ENCODE assay signal across 8 cellular contexts in the genomic region with DNA sequence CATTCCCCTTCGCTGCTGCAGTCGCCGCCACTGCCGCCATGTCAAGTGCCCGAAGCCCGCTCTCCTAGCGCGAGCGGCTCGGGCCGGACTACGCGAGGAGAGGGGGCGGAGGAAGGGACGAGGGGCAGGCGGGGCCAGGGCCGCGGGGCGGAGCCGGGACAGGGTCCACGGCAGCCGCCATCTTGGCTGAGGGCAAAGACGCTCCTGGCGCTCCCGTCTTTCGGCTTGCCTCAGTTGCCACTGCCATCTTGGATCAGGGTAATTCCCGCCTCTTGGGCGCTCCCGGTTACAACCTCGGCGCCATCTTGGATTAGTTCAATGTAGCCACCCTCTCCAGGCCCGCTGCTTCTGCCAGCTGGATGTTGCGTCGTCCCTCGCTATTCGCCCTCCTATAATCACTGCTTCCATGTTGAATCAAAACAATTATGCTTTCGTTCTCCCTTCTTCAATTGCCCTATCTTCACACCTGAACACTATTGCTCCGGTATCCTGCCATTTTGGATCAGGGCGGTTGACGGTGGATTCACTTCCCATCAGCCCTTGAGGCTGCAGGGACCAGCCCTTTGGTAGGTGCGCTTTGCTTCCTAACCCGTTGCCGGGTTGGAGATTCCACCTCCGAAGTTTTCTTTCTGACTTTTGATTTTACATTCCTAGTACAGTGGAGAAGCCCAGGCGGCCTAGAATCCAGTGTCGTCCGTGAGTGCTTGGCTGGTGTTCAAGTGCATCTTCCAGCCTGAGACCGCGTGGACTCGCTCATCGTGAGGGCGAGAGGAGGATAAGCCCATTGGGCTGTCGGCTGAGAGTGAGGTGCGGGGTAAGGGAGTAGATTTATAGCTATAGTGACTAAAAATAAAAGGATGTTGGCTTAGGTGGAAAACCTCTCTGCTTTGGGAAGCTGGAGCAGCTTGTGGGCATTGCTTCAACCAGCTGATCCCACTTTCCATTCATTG. TPM values are rescaled to one million over a fixed set of nuclear protein-coding genes. Genes with fewer than 3 reads are reported as not detected.
A peak's percentile ranks its signal among the peaks of the same experiment; 100 is the strongest.
DNase-seq lines count a peak whose midpoint lies in the region; ATAC-seq, FAIRE-seq and TF ChIP-seq lines count a peak whose summit lies in the region.

A gene with protein sequence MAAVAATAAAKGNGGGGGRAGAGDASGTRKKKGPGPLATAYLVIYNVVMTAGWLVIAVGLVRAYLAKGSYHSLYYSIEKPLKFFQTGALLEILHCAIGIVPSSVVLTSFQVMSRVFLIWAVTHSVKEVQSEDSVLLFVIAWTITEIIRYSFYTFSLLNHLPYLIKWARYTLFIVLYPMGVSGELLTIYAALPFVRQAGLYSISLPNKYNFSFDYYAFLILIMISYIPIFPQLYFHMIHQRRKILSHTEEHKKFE (minus strand): TSS at position 66 of the 950 bp plus-strand sequence. CDS start 26 bp downstream, at position 40.

- intact Hi-C loops in body of pancreas (cut with DNase I): no loop called here
- intact Hi-C loops in sigmoid colon (cut with DNase I): loop anchor here (2.0 kb wide), 1 partner anchor 138 kb away; no protein-coding TSS in a partner anchor

- ATAC-seq in GM18520 (IDR thresholded peaks at IDR 0.05; ENCODE audit: unreplicated experiment): peak; percentile 88
- ATAC-seq in HG03064 (IDR thresholded peaks at IDR 0.05; ENCODE audit: low read depth, unreplicated experiment): peak; percentile 89
- ATAC-seq in body of pancreas: peak; percentile 94

- FAIRE-seq in TTC549 (lab: Jason Lieb, UNC): peak; percentile 57

- 0% methylated on average over 28 to 45 of the region's 54 CpGs for WGBS in body of pancreas, 2 donors
- 0% methylated on average over 54 of the region's 54 CpGs for WGBS in sigmoid colon, 2 donors

- H3K36me3 ChIP-seq in body of pancreas (replicated peaks in 1 of 2; ENCODE audit: insufficient read depth in 1 of 2, low read depth in 2 of 2) (no peaks in the 10 kb centered on the region), sigmoid colon (peaks cover 0 to 13% (median 0%) of the 10 kb centered on the region in 4 donors)

- no peak for TF ChIP-seq EP300 in sigmoid colon (IDR thresholded peaks at IDR 0.05)

- TF ChIP-seq CTCF in 22Rv1 (IDR thresholded peaks at IDR 0.05): no peak
- peak in 1 of 7 experiments; percentile 8 for TF ChIP-seq CTCF in body of pancreas (IDR thresholded peaks at IDR 0.05)
- TF ChIP-seq CTCF in sigmoid colon (IDR thresholded peaks at IDR 0.05): no peak

- H3K27me3 ChIP-seq in body of pancreas (no peaks in the 10 kb centered on the region), sigmoid colon (no peaks in the 10 kb centered on the region)

- H3K4me3 ChIP-seq in body of pancreas (peak within 1 kb of the TSS; percentile 56 to 65), sigmoid colon (peak within 1 kb of the TSS; percentile 86 to 99 (median 93))

- DNase-seq in NCI-H2107 treated with DMSO at 0.1 percent for 48 hours (lab: John Stamatoyannopoulos, UW; ENCODE audit: unreplicated experiment) (peak; percentile 99), body of pancreas (peak; percentile 97 to 98 (median 98)), iPS DF 4.7 (ENCODE audit: extremely low read depth, low spot score) (peak; percentile 90), sigmoid colon (peak; percentile 98)

- no peaks in the 10 kb centered on the region for H3K9me3 ChIP-seq in body of pancreas
- peaks cover 0 to 4% (median 0%) of the 10 kb centered on the region in 4 donors for H3K9me3 ChIP-seq in sigmoid colon

- H3K4me1 ChIP-seq in body of pancreas: peaks cover 28% of the 10 kb centered on the region
- peaks cover 0 to 22% (median 12%) of the 10 kb centered on the region in 4 donors for H3K4me1 ChIP-seq in sigmoid colon

- TF ChIP-seq POLR2A in body of pancreas (IDR thresholded peaks at IDR 0.05): peak; percentile 85 to 93 (median 89)
- TF ChIP-seq POLR2A in sigmoid colon (IDR thresholded peaks at IDR 0.05): peak; percentile 63 to 79

- H3K27ac ChIP-seq in 22Rv1 (peak within 1 kb of the TSS; percentile 97), body of pancreas (peak within 1 kb of the TSS; percentile 90 to 96 (median 92)), sigmoid colon (peak within 1 kb of the TSS; percentile 91 to 96 (median 95))

RNA-seq across cellular contexts. Expression of the gene that starts here (rescaled TPM):
- total RNA-seq in body of pancreas: 10 to 100 TPM; 13.2 to 16.3 TPM
- total RNA-seq in sigmoid colon: 10 to 100 TPM; 15.3 to 26.4 (median 19.2) TPM
- polyA plus RNA-seq in sigmoid colon: 10 to 100 TPM in 1 of 3 donors, 1 to 10 TPM in 2; 6.6 to 24.9 (median 7.6) TPM

Comparison
In these comparisons a context has a peak if more than half of its experiments do, and no peak if none do; other contexts are left out.
1. Peak in every context shown above with its lines: DNase-seq, ATAC-seq, H3K4me3 ChIP-seq and H3K27ac ChIP-seq.